In the genomic region with DNA sequence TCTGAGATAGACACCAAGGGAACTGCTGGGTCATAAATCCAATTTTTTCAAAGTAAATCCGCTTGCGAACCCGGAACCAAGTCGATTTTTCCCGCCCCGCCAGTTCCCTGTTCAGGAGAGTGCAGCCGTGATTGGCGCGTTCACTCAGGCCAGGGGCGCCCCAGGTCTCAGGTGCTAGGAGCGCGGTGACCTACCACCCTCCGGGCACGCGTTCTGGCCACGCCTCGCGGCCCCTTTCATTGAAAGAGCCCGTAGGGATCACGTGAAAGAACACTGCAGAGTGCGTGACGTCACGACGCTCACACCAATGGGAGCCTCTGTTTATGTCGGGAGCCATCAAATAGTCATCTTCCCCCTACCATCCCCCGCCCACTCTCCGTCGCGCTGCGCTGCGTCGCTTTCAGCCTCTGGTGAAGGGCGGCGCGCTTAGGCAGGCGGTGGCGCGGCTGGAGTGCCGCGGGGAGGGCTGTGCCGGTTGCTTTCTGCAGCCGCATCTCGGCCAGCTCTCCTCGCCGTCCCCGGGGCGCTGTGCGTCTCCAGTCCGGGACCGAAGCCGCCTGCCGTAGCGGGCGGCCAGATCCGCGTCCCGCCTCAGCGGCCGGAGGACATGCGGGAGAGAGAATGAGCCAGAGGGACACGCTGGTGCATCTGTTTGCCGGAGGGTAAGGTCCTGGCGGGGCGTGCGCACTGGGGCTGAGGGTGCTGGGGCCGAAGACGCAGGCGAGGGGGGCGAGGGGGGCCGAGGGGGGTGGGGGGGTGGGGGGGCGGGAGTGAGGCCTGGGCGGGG, we compare ENCODE assay signal across 8 cellular contexts. TPM values are rescaled to one million over a fixed set of nuclear protein-coding genes. Genes with fewer than 3 reads are reported as not detected.
DNase-seq lines count a peak whose midpoint lies in the region; ATAC-seq and FAIRE-seq lines count a peak whose summit lies in the region.

A gene with protein sequence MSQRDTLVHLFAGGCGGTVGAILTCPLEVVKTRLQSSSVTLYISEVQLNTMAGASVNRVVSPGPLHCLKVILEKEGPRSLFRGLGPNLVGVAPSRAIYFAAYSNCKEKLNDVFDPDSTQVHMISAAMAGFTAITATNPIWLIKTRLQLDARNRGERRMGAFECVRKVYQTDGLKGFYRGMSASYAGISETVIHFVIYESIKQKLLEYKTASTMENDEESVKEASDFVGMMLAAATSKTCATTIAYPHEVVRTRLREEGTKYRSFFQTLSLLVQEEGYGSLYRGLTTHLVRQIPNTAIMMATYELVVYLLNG (plus strand): TSS at position 403 of the 787 bp plus-strand sequence. CDS start 219 bp downstream, at position 622.

- peak within 1 kb of the TSS; percentile 79 for H2BK5ac ChIP-seq in mesenchymal stem cell (ENCODE audit: low read depth, low read length, poor library complexity, severe bottlenecking)

- peak within 1 kb of the TSS; percentile 94 for H3K27ac ChIP-seq in mesenchymal stem cell (ENCODE audit: low read length, poor library complexity, severe bottlenecking)

- peak; percentile 90 for FAIRE-seq in HTR-8/SVneo (lab: Jason Lieb, UNC)

- H3K18ac ChIP-seq in mesenchymal stem cell (ENCODE audit: low read depth in 1 of 2, low read length in 2 of 2): peak within 1 kb of the TSS; percentile 93 to 97

- H3K4me2 ChIP-seq in mesenchymal stem cell (ENCODE audit: low read length, poor library complexity, severe bottlenecking): peak within 1 kb of the TSS; percentile 79

- DNase-seq in COLO829 (ENCODE audit: low spot score) (peak; percentile 96), HTR-8/SVneo (ENCODE audit: insufficient read length, low spot score) (peak; percentile 96), NOMO-1 treated with dmso at 0.1 percent for 144 hours (lab: John Stamatoyannopoulos, UW; ENCODE audit: unreplicated experiment) (peak; percentile 98), mesenchymal stem cell (peak; percentile 99)
- peak; percentile 83 to 90 (median 87) for DNase-seq in activated CD8-positive, alpha-beta memory T cell treated with anti-CD3 and anti-CD28 coated beads for 48 hours (ENCODE audit: low read depth in 2 of 3, low spot score in 2 of 3)
- peak; percentile 92 for DNase-seq in stimulated activated CD8-positive, alpha-beta memory T cell treated with anti-CD3 and anti-CD28 coated beads, Interleukin-12 subunit alpha, Interleukin-12 subunit beta, amount 100 ng/mL, for 4 hours (ENCODE audit: low read depth)

- peak within 1 kb of the TSS; percentile 48 for H4K91ac ChIP-seq in mesenchymal stem cell (ENCODE audit: low read length)

- no peak within 1 kb of the TSS for H2AK5ac ChIP-seq in mesenchymal stem cell (ENCODE audit: low read length, severe bottlenecking)

- H2BK15ac ChIP-seq in mesenchymal stem cell (ENCODE audit: low read depth, poor library complexity, severe bottlenecking): no peak within 1 kb of the TSS

- peak within 1 kb of the TSS in 1 of 2 experiments; percentile 71 for H2BK12ac ChIP-seq in mesenchymal stem cell (ENCODE audit: low read length in 2 of 2)

- peak within 1 kb of the TSS; percentile 91 for H4K8ac ChIP-seq in mesenchymal stem cell (ENCODE audit: low read length)

- H2AFZ ChIP-seq in mesenchymal stem cell (ENCODE audit: low read depth, low read length): peak within 1 kb of the TSS; percentile 99

- H2BK120ac ChIP-seq in mesenchymal stem cell (ENCODE audit: low read depth, low read length): peak within 1 kb of the TSS; percentile 91

- WGBS in mesenchymal stem cell: 0% methylated on average over 60 of the region's 72 CpGs

- peak within 1 kb of the TSS in 1 of 2 experiments; percentile 99 for H3K14ac ChIP-seq in mesenchymal stem cell (ENCODE audit: low read length in 2 of 2)

- H3K36me3 ChIP-seq in endocrine pancreas (ENCODE audit: control insufficient read depth, insufficient read depth, low read length) (no peaks in the 10 kb centered on the region), mesenchymal stem cell (ENCODE audit: control insufficient read depth in 1 of 2, insufficient read depth in 2 of 2, low read depth in 1 of 2, low read length in 2 of 2) (no peaks in the 10 kb centered on the region)

- ATAC-seq in GM21367 (IDR thresholded peaks at IDR 0.05; ENCODE audit: unreplicated experiment): peak; percentile 97

- H3K4ac ChIP-seq in mesenchymal stem cell (ENCODE audit: low read depth in 1 of 2, low read length in 2 of 2): peak within 1 kb of the TSS; percentile 65 to 82

- peaks cover 2% of the 10 kb centered on the region for H3K79me1 ChIP-seq in mesenchymal stem cell (replicated peaks; ENCODE audit: low read length, poor library complexity, severe bottlenecking)

- H3K27me3 ChIP-seq in endocrine pancreas (ENCODE audit: control insufficient read depth, insufficient read depth, low read length): no peaks in the 10 kb centered on the region
- H3K27me3 ChIP-seq in mesenchymal stem cell (ENCODE audit: control insufficient read depth in 1 of 2, insufficient read depth in 1 of 2, low read length in 2 of 2): no peaks in the 10 kb centered on the region

- H3K4me3 ChIP-seq in endocrine pancreas (ENCODE audit: control insufficient read depth, insufficient read depth, low read length) (peak within 1 kb of the TSS; percentile 89), mesenchymal stem cell (ENCODE audit: insufficient read depth in 1 of 2, low read depth in 1 of 2, low read length in 2 of 2) (peak within 1 kb of the TSS; percentile 91 to 94)

- H3K9ac ChIP-seq in endocrine pancreas (ENCODE audit: control insufficient read depth, insufficient read depth, low read length) (peak within 1 kb of the TSS; percentile 96), mesenchymal stem cell (ENCODE audit: low read length) (peak within 1 kb of the TSS; percentile 98)

- no peaks in the 10 kb centered on the region for H3K9me3 ChIP-seq in endocrine pancreas (ENCODE audit: control insufficient read depth, low read length)
- H3K9me3 ChIP-seq in mesenchymal stem cell (ENCODE audit: control insufficient read depth, low read length): no peaks in the 10 kb centered on the region

- H3K4me1 ChIP-seq in endocrine pancreas (ENCODE audit: control insufficient read depth, insufficient read depth, low read length) (peaks cover 19% of the 10 kb centered on the region), mesenchymal stem cell (ENCODE audit: control insufficient read depth, insufficient read depth, low read depth, low read length) (no peaks in the 10 kb centered on the region)

- peak within 1 kb of the TSS; percentile 64 to 70 for H3K23ac ChIP-seq in mesenchymal stem cell (ENCODE audit: low read length in 2 of 2)

RNA-seq across cellular contexts. Expression of the gene that starts here (rescaled TPM):
- 26.3 TPM for polyA plus RNA-seq in mesenchymal stem cell (2013, experiment 1 of 2)
- polyA plus RNA-seq in mesenchymal stem cell (2013, experiment 2 of 2): 26.3 TPM

Comparison
In these comparisons a context has a peak if more than half of its experiments do, and no peak if none do; other contexts are left out.
1. Peak in every context shown above with its lines: DNase-seq, ATAC-seq, H3K4me3 ChIP-seq and H3K27ac ChIP-seq.